ENCODE assay signal across 1 cellular context in genomic region chr16:695355-696089, GRCh38.
TF ChIP-seq lines count a peak whose summit lies in the region.

No MANE protein-coding gene starts in this region.

TF ChIP-seq in K562, 482 proteins besides CTCF, POLR2A, EP300 and RAD21 (continues in another document):
- TF ChIP-seq FOXJ2 (tag; IDR thresholded peaks at IDR 0.05): 0 out of 2 replicates have a peak, but pooled peaks have one; percentile 20
- TF ChIP-seq RFX5 (IDR thresholded peaks at IDR 0.05; ENCODE audit: low read depth, low read length): no peak
- TF ChIP-seq CBX5 (IDR thresholded peaks at IDR 0.05; ENCODE audit: borderline replicate concordance, low read depth): no peak
- no peak for TF ChIP-seq CHAMP1 (IDR thresholded peaks at IDR 0.05)
- TF ChIP-seq SPI1 (IDR thresholded peaks at IDR 0.05; ENCODE audit: borderline replicate concordance, low read depth, low read length): no peak
- no peak for TF ChIP-seq NONO (IDR thresholded peaks at IDR 0.05; ENCODE audit: low read depth in 2 of 2, low read length in 1 of 2)
- TF ChIP-seq ZFP1 (CRISPR knock-in tag; IDR thresholded peaks at IDR 0.05): no peak
- no peak for TF ChIP-seq HNRNPUL1 (IDR thresholded peaks at IDR 0.05; ENCODE audit: low read length)
- TF ChIP-seq CBFB (CRISPR knock-in tag; IDR thresholded peaks at IDR 0.05): peak; percentile 90; the same call in 1 of the 2 replicates
- peak in 1 of 2 experiments; percentile 86; a peak in 2 of 4 replicates for TF ChIP-seq HDAC1 (IDR thresholded peaks at IDR 0.05)
- TF ChIP-seq ARNT (IDR thresholded peaks at IDR 0.05): no peak
- TF ChIP-seq FOXA3 (CRISPR knock-in tag; conservative IDR thresholded peaks at IDR 0.05 in 1 of 2, IDR thresholded peaks at IDR 0.05 in 1 of 2): peak in 1 of 2 experiments; percentile 86; a peak in 2 of 4 replicates
- TF ChIP-seq KDM2B (CRISPR knock-in tag; IDR thresholded peaks at IDR 0.05): no peak
- no peak for TF ChIP-seq NR0B1 (IDR thresholded peaks at IDR 0.05; ENCODE audit: partially characterized antibody)
- no peak for TF ChIP-seq ZNF764 (CRISPR knock-in tag; IDR thresholded peaks at IDR 0.05; ENCODE audit: low read depth)
- TF ChIP-seq STAT5A (IDR thresholded peaks at IDR 0.05; ENCODE audit: borderline replicate concordance, low read length): no peak
- TF ChIP-seq JUND (IDR thresholded peaks at IDR 0.05; ENCODE audit: borderline replicate concordance, low read depth, low read length): no peak
- TF ChIP-seq JUND (tag; IDR thresholded peaks at IDR 0.05; ENCODE audit: borderline replicate concordance, low read depth, low read length): peak; percentile 35; the same call in 1 of the 3 replicates
- TF ChIP-seq ZFX (CRISPR knock-in tag; IDR thresholded peaks at IDR 0.05): peak; percentile 79
- no peak for TF ChIP-seq ZNF76 (CRISPR knock-in tag; IDR thresholded peaks at IDR 0.05; ENCODE audit: borderline replicate concordance)
- no peak for TF ChIP-seq TCF3 (CRISPR knock-in tag; IDR thresholded peaks at IDR 0.05)
- TF ChIP-seq, protein P1, sequence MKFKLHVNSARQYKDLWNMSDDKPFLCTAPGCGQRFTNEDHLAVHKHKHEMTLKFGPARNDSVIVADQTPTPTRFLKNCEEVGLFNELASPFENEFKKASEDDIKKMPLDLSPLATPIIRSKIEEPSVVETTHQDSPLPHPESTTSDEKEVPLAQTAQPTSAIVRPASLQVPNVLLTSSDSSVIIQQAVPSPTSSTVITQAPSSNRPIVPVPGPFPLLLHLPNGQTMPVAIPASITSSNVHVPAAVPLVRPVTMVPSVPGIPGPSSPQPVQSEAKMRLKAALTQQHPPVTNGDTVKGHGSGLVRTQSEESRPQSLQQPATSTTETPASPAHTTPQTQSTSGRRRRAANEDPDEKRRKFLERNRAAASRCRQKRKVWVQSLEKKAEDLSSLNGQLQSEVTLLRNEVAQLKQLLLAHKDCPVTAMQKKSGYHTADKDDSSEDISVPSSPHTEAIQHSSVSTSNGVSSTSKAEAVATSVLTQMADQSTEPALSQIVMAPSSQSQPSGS (CRISPR knock-in tag; IDR thresholded peaks at IDR 0.05): no peak
- TF ChIP-seq, protein P2, sequence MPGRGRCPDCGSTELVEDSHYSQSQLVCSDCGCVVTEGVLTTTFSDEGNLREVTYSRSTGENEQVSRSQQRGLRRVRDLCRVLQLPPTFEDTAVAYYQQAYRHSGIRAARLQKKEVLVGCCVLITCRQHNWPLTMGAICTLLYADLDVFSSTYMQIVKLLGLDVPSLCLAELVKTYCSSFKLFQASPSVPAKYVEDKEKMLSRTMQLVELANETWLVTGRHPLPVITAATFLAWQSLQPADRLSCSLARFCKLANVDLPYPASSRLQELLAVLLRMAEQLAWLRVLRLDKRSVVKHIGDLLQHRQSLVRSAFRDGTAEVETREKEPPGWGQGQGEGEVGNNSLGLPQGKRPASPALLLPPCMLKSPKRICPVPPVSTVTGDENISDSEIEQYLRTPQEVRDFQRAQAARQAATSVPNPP (IDR thresholded peaks at IDR 0.05; ENCODE audit: borderline replicate concordance, insufficient read depth, insufficient read length): no peak
- TF ChIP-seq, protein P3, sequence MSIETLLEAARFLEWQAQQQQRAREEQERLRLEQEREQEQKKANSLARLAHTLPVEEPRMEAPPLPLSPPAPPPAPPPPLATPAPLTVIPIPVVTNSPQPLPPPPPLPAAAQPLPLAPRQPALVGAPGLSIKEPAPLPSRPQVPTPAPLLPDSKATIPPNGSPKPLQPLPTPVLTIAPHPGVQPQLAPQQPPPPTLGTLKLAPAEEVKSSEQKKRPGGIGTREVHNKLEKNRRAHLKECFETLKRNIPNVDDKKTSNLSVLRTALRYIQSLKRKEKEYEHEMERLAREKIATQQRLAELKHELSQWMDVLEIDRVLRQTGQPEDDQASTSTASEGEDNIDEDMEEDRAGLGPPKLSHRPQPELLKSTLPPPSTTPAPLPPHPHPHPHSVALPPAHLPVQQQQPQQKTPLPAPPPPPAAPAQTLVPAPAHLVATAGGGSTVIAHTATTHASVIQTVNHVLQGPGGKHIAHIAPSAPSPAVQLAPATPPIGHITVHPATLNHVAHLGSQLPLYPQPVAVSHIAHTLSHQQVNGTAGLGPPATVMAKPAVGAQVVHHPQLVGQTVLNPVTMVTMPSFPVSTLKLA (conservative IDR thresholded peaks at IDR 0.05): peak; percentile 33 to 64; a peak in 3 of 4 replicates
- TF ChIP-seq CSDE1 (IDR thresholded peaks at IDR 0.05): no peak
- TF ChIP-seq MAZ (CRISPR knock-in tag; conservative IDR thresholded peaks at IDR 0.05 in 1 of 2, IDR thresholded peaks at IDR 0.05 in 1 of 2): peak; percentile 74 to 77; a peak in 3 of 4 replicates
- no peak for TF ChIP-seq HMG20B (CRISPR knock-in tag; IDR thresholded peaks at IDR 0.05)
- TF ChIP-seq, protein P4, sequence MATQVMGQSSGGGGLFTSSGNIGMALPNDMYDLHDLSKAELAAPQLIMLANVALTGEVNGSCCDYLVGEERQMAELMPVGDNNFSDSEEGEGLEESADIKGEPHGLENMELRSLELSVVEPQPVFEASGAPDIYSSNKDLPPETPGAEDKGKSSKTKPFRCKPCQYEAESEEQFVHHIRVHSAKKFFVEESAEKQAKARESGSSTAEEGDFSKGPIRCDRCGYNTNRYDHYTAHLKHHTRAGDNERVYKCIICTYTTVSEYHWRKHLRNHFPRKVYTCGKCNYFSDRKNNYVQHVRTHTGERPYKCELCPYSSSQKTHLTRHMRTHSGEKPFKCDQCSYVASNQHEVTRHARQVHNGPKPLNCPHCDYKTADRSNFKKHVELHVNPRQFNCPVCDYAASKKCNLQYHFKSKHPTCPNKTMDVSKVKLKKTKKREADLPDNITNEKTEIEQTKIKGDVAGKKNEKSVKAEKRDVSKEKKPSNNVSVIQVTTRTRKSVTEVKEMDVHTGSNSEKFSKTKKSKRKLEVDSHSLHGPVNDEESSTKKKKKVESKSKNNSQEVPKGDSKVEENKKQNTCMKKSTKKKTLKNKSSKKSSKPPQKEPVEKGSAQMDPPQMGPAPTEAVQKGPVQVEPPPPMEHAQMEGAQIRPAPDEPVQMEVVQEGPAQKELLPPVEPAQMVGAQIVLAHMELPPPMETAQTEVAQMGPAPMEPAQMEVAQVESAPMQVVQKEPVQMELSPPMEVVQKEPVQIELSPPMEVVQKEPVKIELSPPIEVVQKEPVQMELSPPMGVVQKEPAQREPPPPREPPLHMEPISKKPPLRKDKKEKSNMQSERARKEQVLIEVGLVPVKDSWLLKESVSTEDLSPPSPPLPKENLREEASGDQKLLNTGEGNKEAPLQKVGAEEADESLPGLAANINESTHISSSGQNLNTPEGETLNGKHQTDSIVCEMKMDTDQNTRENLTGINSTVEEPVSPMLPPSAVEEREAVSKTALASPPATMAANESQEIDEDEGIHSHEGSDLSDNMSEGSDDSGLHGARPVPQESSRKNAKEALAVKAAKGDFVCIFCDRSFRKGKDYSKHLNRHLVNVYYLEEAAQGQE (CRISPR knock-in tag; IDR thresholded peaks at IDR 0.05; ENCODE audit: low read depth): 0 out of 2 replicates have a peak, but pooled peaks have one; percentile 64
- no peak for TF ChIP-seq NUFIP1 (IDR thresholded peaks at IDR 0.05; ENCODE audit: partially characterized antibody)
- peak; percentile 18 for TF ChIP-seq HMGN3 (IDR thresholded peaks at IDR 0.05; ENCODE audit: borderline replicate concordance, extremely low read depth, insufficient read length, low read depth, low read length)
- TF ChIP-seq XRCC5 (IDR thresholded peaks at IDR 0.05; ENCODE audit: low read depth, low read length): no peak
- TF ChIP-seq DMBX1 (CRISPR knock-in tag; IDR thresholded peaks at IDR 0.05; ENCODE audit: borderline replicate concordance): no peak
- TF ChIP-seq RB1 (IDR thresholded peaks at IDR 0.05; ENCODE audit: low read depth): 0 out of 2 replicates have a peak, but pooled peaks have one; percentile 18
- no peak for TF ChIP-seq RBM22 (IDR thresholded peaks at IDR 0.05; ENCODE audit: low read depth, low read length, poor library complexity, severe bottlenecking)
- peak; percentile 6; the same call in 1 of the 2 replicates for TF ChIP-seq ARID1B (IDR thresholded peaks at IDR 0.05)
- TF ChIP-seq CTBP1 (IDR thresholded peaks at IDR 0.05; ENCODE audit: borderline replicate concordance): peak; percentile 96
- no peak for TF ChIP-seq HNRNPK (IDR thresholded peaks at IDR 0.05; ENCODE audit: low read depth, low read length, poor library complexity, severe bottlenecking)
- TF ChIP-seq POLR2G (IDR thresholded peaks at IDR 0.05; ENCODE audit: low read depth, low read length): peak; percentile 71
- TF ChIP-seq KHSRP (IDR thresholded peaks at IDR 0.05): no peak
- no peak for TF ChIP-seq ATF1 (CRISPR knock-in tag; IDR thresholded peaks at IDR 0.05)
- peak; percentile 74 for TF ChIP-seq ATF1 (tag; IDR thresholded peaks at IDR 0.05)
- no peak for TF ChIP-seq EWSR1 (IDR thresholded peaks at IDR 0.05; ENCODE audit: borderline replicate concordance, low read depth, partially characterized antibody)
- TF ChIP-seq NR2C1 (IDR thresholded peaks at IDR 0.05): no peak
- peak; percentile 31; the same call in 1 of the 2 replicates for TF ChIP-seq NR2C1 (tag; IDR thresholded peaks at IDR 0.05)
- 0 out of 2 replicates have a peak, but pooled peaks have one; percentile 36 for TF ChIP-seq CBX1 (IDR thresholded peaks at IDR 0.05; ENCODE audit: low read depth)
- TF ChIP-seq NR4A1 (CRISPR knock-in tag; IDR thresholded peaks at IDR 0.05): no peak
- TF ChIP-seq NR4A1 (tag; IDR thresholded peaks at IDR 0.05): no peak
- TF ChIP-seq, protein P5, sequence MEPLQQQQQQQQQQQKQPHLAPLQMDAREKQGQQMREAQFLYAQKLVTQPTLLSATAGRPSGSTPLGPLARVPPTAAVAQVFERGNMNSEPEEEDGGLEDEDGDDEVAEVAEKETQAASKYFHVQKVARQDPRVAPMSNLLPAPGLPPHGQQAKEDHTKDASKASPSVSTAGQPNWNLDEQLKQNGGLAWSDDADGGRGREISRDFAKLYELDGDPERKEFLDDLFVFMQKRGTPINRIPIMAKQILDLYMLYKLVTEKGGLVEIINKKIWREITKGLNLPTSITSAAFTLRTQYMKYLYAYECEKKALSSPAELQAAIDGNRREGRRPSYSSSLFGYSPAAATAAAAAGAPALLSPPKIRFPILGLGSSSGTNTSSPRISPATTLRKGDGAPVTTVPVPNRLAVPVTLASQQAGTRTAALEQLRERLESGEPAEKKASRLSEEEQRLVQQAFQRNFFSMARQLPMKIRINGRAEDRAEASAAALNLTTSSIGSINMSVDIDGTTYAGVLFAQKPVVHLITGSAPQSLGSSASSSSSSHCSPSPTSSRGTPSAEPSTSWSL (CRISPR knock-in tag; IDR thresholded peaks at IDR 0.05; ENCODE audit: borderline replicate concordance): no peak
- peak; percentile 78 for TF ChIP-seq RAD51 (IDR thresholded peaks at IDR 0.05; ENCODE audit: borderline replicate concordance, low read depth)
- TF ChIP-seq TARDBP (IDR thresholded peaks at IDR 0.05): peak; percentile 45; the same call in 1 of the 2 replicates
- TF ChIP-seq ZNF79 (CRISPR knock-in tag; IDR thresholded peaks at IDR 0.05; ENCODE audit: low read depth): no peak
- no peak for TF ChIP-seq ZBTB12 (CRISPR knock-in tag; IDR thresholded peaks at IDR 0.05)
- no peak for TF ChIP-seq HDAC8 (tag; IDR thresholded peaks at IDR 0.05)
- no peak for TF ChIP-seq ZNF311 (CRISPR knock-in tag; IDR thresholded peaks at IDR 0.05)
- no peak for TF ChIP-seq FOXM1 (IDR thresholded peaks at IDR 0.05; ENCODE audit: low read depth)
- 0 out of 2 replicates have a peak, but pooled peaks have one; percentile 48 for TF ChIP-seq FOXM1 (CRISPR knock-in tag; IDR thresholded peaks at IDR 0.05; ENCODE audit: low read depth)
- TF ChIP-seq RBM14 (IDR thresholded peaks at IDR 0.05; ENCODE audit: borderline replicate concordance, insufficient read depth, low read depth, low read length): no peak
- TF ChIP-seq FOXP1 (CRISPR knock-in tag; IDR thresholded peaks at IDR 0.05): peak; percentile 98
- TF ChIP-seq TOE1 (IDR thresholded peaks at IDR 0.05; ENCODE audit: borderline replicate concordance): peak; percentile 66; the same call in 1 of the 2 replicates
- TF ChIP-seq TOE1 (CRISPR knock-in tag; IDR thresholded peaks at IDR 0.05; ENCODE audit: borderline replicate concordance, low read depth): peak; percentile 89; the same call in 1 of the 2 replicates
